In the genomic region with DNA sequence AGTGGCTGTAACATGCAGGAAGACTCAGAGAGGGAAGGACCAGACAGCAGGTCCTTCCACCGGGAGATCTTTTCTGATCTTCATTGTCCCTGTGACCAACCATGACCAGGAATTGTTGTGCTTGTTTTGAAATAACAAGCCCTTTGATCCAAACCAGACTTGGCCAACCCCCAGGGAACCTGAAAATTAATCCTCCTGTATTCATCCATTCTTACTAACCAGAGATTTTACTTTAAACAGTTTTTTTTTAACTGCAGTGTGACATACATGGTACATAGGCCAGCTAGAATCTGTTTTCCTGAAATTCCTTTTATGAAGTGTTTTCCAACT, we compare ENCODE assay signal across 16 cellular contexts. TPM values are rescaled to one million over a fixed set of nuclear protein-coding genes. Genes with fewer than 3 reads are reported as not detected.
DNase-seq lines count a peak whose midpoint lies in the region; ATAC-seq and TF ChIP-seq lines count a peak whose summit lies in the region.
"Had no signal": no experiment of that assay in that cellular context is flagged by ENCODE, and none has a peak within 500 bp of the region (broad histone marks: within the 10 kb centered on the region; RNA-seq: fewer than 3 reads in every experiment).

No MANE protein-coding gene starts in this region.

- ATAC-seq in HG02884 (IDR thresholded peaks at IDR 0.05; ENCODE audit: unreplicated experiment) = no peak
- ATAC-seq: body of pancreas, pancreas had no signal

- no peak overlapping the region for H2AFZ ChIP-seq in mammary epithelial cell (ENCODE audit: low read depth, low read length)

- no peaks in the 10 kb centered on the region for H3K9me3 ChIP-seq in mammary epithelial cell (replicated peaks; ENCODE audit: insufficient read depth, low read length)
- no peaks in the 10 kb centered on the region for H3K9me3 ChIP-seq in stomach
- H3K9me3 ChIP-seq: body of pancreas, pancreas, tibial nerve had no signal

- peaks cover 2% of the 10 kb centered on the region for H3K79me2 ChIP-seq in mammary epithelial cell (ENCODE audit: insufficient read depth, low read length)

- no peaks in the 10 kb centered on the region for H3K36me3 ChIP-seq in mammary epithelial cell (ENCODE audit: insufficient read depth, low read length)
- H3K36me3 ChIP-seq in stomach = peaks cover 4 to 13% (median 11%) of the 10 kb centered on the region in 4 donors

- H4K20me1 ChIP-seq in mammary epithelial cell (ENCODE audit: insufficient read depth, low read length) = no peaks in the 10 kb centered on the region

- TF ChIP-seq EP300 in stomach (IDR thresholded peaks at IDR 0.05) = no peak

- H3K27me3 ChIP-seq in mammary epithelial cell (ENCODE audit: insufficient read depth, low read length) = no peaks in the 10 kb centered on the region
- peaks cover 0 to 12% (median 0%) of the 10 kb centered on the region in 3 donors for H3K27me3 ChIP-seq in stomach
- H3K27me3 ChIP-seq: body of pancreas, pancreas, tibial nerve had no signal

- H3K4me2 ChIP-seq in mammary epithelial cell (ENCODE audit: insufficient read depth, low read depth, low read length) = peak overlapping the region; percentile 25

- dilution Hi-C loops in mammary epithelial cell (cut with HindIII; ENCODE audit: low sequenced_read_pairs) = no loop called here

- H3K27ac ChIP-seq in mammary epithelial cell (ENCODE audit: insufficient read depth, low read depth, low read length) (no peak overlapping the region), stomach (peak overlapping the region in 4 of 5 donors; percentile 86 to 97 (median 90))
- H3K27ac ChIP-seq: body of pancreas, VCaP had no signal

- intact Hi-C loops in mammary epithelial cell (cut with micrococcal nuclease) (no loop called here), stomach (cut with DNase I; ENCODE audit: low total_unique reads) (no loop called here)

- H3K4me3 ChIP-seq in HFF-Myc (replicated peaks; ENCODE audit: low read depth, low read length) (0 out of 2 replicates have a peak overlapping the region, but pooled peaks have one; percentile 4), mammary epithelial cell (replicated peaks in 1 of 3; ENCODE audit: insufficient read depth in 1 of 3, low read depth in 2 of 3, low read length in 3 of 3) (no peak overlapping the region), stomach (peak overlapping the region in 1 of 4 donors; percentile 18)
- H3K4me3 ChIP-seq: body of pancreas, lung, pancreas, tibial nerve had no signal

- H3K4me1 ChIP-seq in mammary epithelial cell (ENCODE audit: insufficient read depth, low read length) (peaks cover 30% of the 10 kb centered on the region), stomach (peaks cover 68 to 91% (median 88%) of the 10 kb centered on the region in 4 donors)

- in situ Hi-C loops in mammary epithelial cell (cut with MboI; ENCODE audit: low sequenced_read_pairs in 2 of 2) = no loop called here

- CTCF ChIA-PET in mammary epithelial cell (lab: Charles Lee; ENCODE audit: low non-redundant PET) = no interaction called here

- H3K9ac ChIP-seq in mammary epithelial cell (ENCODE audit: insufficient read depth, low read length) = no peak overlapping the region

- TF ChIP-seq CTCF in HFF-Myc (IDR thresholded peaks at IDR 0.05; ENCODE audit: low read depth, low read length, missing control alignments) (no peak), mammary epithelial cell (conservative IDR thresholded peaks at IDR 0.05 in 1 of 2, IDR thresholded peaks at IDR 0.05 in 1 of 2; ENCODE audit: extremely low read depth in 1 of 2, insufficient read depth in 1 of 2, low read depth in 1 of 2, low read length in 2 of 2) (no peak), stomach (IDR thresholded peaks at IDR 0.05) (no peak)

- DNase-seq in HFF-Myc (ENCODE audit: extremely low read depth, low read depth) = no peak
- DNase-seq in mammary epithelial cell = no peak
- peak; percentile 29 for DNase-seq in left kidney (ENCODE audit: low read depth, low spot score)
- DNase-seq in stomach = no peak
- DNase-seq in activated CD4-positive, CD25-positive, alpha-beta regulatory T cell treated with anti-CD3 and anti-CD28 coated beads, Interleukin-2, amount 50 U/mL, for 72 hours = no peak
- no peak for DNase-seq in AML-193 (lab: John Stamatoyannopoulos, UW)
- DNase-seq in NCI-H526 treated with DMSO at 0.1 percent for 48 hours (lab: John Stamatoyannopoulos, UW) = no peak
- DNase-seq: activated gamma-delta T cell, MM.1S, NCI-H2107 had no signal

- no TSS peak for BruUV-seq in mammary epithelial cell (replicated peaks; lab: Mats Ljungman, UMichigan)

- 42% methylated on average over 1 of the region's 1 CpG for WGBS in mammary epithelial cell (ENCODE audit: low coverage, missing lambda C conversion rate)
- 40 to 81% (median 72%) methylated on average over 1 of the region's 1 CpG for WGBS in stomach, 5 donors

- no peak for TF ChIP-seq POLR2A in stomach (IDR thresholded peaks at IDR 0.05)

RNA-seq across cellular contexts. Expression of a gene that starts 4.0 kb away (rescaled TPM):
- 10 to 100 TPM; 13.3 to 17.8 TPM for total RNA-seq in mammary epithelial cell
- polyA plus RNA-seq in mammary epithelial cell = 15.5 TPM
- 19.4 TPM for polyA minus RNA-seq in mammary epithelial cell
- 10 to 100 TPM; 13.8 to 60.7 (median 22.3) TPM for total RNA-seq in stomach
- 10 to 100 TPM in 1 of 3 donors, 1 to 10 TPM in 2; 4.1 to 11.6 (median 6.2) TPM for polyA plus RNA-seq in stomach
